30 cellular contexts compared by ENCODE assay signal in the genomic region with DNA sequence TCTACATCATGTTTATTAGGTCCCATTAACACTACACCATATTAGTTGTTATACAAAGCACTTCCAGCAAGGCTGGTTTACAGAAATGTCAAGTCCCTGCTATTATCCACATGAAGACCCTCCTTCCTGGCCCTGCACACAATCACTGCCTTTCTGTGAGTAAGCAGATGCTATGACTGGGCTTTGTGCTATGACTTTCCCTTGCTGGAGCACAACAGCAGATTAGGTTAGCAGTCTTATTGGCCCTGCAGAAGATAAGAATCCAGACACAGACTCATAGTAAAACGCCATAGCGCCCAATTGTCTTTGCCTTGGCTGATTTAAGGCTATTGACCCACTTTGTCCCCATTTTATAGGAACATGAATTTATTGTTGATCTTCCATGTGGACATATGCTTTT.
"Had no signal": no experiment of that assay in that cellular context is flagged by ENCODE, and none has a peak within 500 bp of the region (broad histone marks: within the 10 kb centered on the region; RNA-seq: fewer than 3 reads in every experiment).

No MANE protein-coding gene starts in this region.

- H3K9me3 ChIP-seq: gastroesophageal sphincter, lower lobe of right lung, mucosa of descending colon, ovary, prostate gland, suprapubic skin, tibial artery had no signal

- H3K4me1 Mint-ChIP-seq: brain, nephron, T-cell had no signal

- H3K36me3 Mint-ChIP-seq: activated naive CD8-positive, alpha-beta T cell; brain; T-cell had no signal

- H3K27ac ChIP-seq: coronary artery, gastroesophageal sphincter, left lung, lower lobe of right lung, neutrophil, ovary, prostate gland, sigmoid colon, suprapubic skin, tibial artery, VCaP had no signal

- DNase-seq: activated CD4-positive, alpha-beta T cell treated with anti-CD3 and anti-CD28 coated beads for 4 hours; activated CD4-positive, alpha-beta T cell treated with anti-CD3 and anti-CD28 coated beads, Interleukin-2, amount 50 U/mL, for 48 hours; activated CD8-positive, alpha-beta memory T cell treated with anti-CD3 and anti-CD28 coated beads for 24 hours; activated effector memory CD4-positive, alpha-beta T cell treated with Interleukin-2 at 50 U/mL for 16 hours; activated naive CD4-positive, alpha-beta T cell treated with Interleukin-2 at 50 U/mL for 16 hours; aorta; dorsolateral prefrontal cortex; effector memory CD4-positive, alpha-beta T cell; head of caudate nucleus; hypothalamus; left lung; lower lobe of right lung; mesendoderm; mucosa of descending colon; ovary; sigmoid colon; small intestine; stimulated activated CD4-positive, alpha-beta T cell treated with anti-CD3 and anti-CD28 coated beads, Interleukin-1b, Interleukin-23, amount 100 ng/mL, for 48 hours; stimulated activated naive CD4-positive, alpha-beta T cell; T-cell; tibial artery had no signal

- H3K4me3 ChIP-seq: coronary artery, dorsolateral prefrontal cortex, gastroesophageal sphincter, left lung, lower lobe of right lung, mucosa of descending colon, ovary, prostate gland, sigmoid colon, suprapubic skin, tibial artery had no signal

- H3K27me3 Mint-ChIP-seq: brain had no signal

- H3K36me3 ChIP-seq: gastroesophageal sphincter, left lung, lower lobe of right lung, neutrophil, ovary, prostate gland, sigmoid colon, suprapubic skin, tibial artery had no signal

- H3K4me3 Mint-ChIP-seq: activated naive CD8-positive, alpha-beta T cell; brain; nephron; T-cell had no signal

- H3K4me1 ChIP-seq: gastroesophageal sphincter, lower lobe of right lung, prostate gland, sigmoid colon, suprapubic skin, tibial artery had no signal

- FAIRE-seq: small intestine had no signal

- ATAC-seq: gastroesophageal sphincter, left lung, lower lobe of right lung, mucosa of descending colon, T-cell had no signal

- H3K27me3 ChIP-seq: dorsolateral prefrontal cortex, gastroesophageal sphincter, left lung, neutrophil, ovary, sigmoid colon, suprapubic skin, tibial artery had no signal

- H3K27ac Mint-ChIP-seq: activated naive CD8-positive, alpha-beta T cell; brain; nephron; T-cell had no signal
